In the genomic region with DNA sequence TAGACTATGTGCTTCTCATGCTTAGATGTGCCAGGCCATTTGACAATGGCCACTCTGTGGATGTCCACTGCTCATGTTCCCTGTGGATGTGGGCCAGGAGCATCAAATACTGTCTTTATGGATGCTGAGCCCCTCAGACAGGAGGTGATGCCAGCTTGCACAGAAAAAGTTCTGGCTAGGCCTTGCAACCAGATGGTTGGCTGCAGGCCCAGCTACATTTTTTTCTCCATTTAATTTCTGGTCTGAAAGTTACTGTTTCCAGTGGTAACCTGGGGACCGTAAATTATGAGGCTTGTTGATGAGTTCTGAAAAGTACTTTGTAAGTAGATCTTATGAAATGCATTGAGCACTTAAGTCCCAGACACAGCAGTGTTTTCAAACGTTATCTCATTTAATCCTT, we compare ENCODE assay signal across 12 cellular contexts.
"Had no signal": no experiment of that assay in that cellular context is flagged by ENCODE, and none has a peak within 500 bp of the region (broad histone marks: within the 10 kb centered on the region; RNA-seq: fewer than 3 reads in every experiment).

No MANE protein-coding gene starts in this region.

- H3K36me3 ChIP-seq: prostate gland, right lobe of liver, tibial nerve had no signal

- H3K9me3 ChIP-seq: prostate gland, right lobe of liver, tibial nerve had no signal

- H3K4me1 ChIP-seq: prostate gland, right lobe of liver, tibial nerve had no signal

- H3K27me3 ChIP-seq: right lobe of liver, tibial nerve had no signal

- H3K4me3 ChIP-seq: prostate gland, right lobe of liver, tibial nerve had no signal

- DNase-seq: activated CD4-positive, alpha-beta memory T cell treated with anti-CD3 and anti-CD28 coated beads, Interleukin-2, amount 10 ng/mL, durations not matched to agents 7 days and 5 days; activated naive CD8-positive, alpha-beta T cell treated with anti-CD3 and anti-CD28 coated beads, Interleukin-2, amount 10 ng/mL, durations not matched to agents 7 days and 5 days; activated T-cell treated with anti-CD3 and anti-CD28 coated beads, Interleukin-2, amount 50 U/mL, for 72 hours; central memory CD4-positive, alpha-beta T cell; effector memory CD4-positive, alpha-beta T cell; immature natural killer cell; natural killer cell; right lobe of liver; T-helper 1 cell had no signal

- H3K27ac ChIP-seq: prostate gland, right lobe of liver, tibial nerve, VCaP had no signal
